In genomic region chr12:34123092-34123491, GRCh38 we compare ENCODE assay signal across 8 cellular contexts.
DNase-seq lines count a peak whose midpoint lies in the region; ATAC-seq and TF ChIP-seq lines count a peak whose summit lies in the region.
"Not testable (repeated sequence)": the region's sequence is repeated elsewhere in the genome, so short reads cannot be mapped to it uniquely, and the experiment has no call there.

No MANE protein-coding gene starts in this region.

- POLR2A ChIA-PET in A673 (lab: Charles Lee; ENCODE audit: low non-redundant PET) = not testable (repeated sequence)

- peaks cover 15% of the 10 kb centered on the region for H3K4me1 Mint-ChIP-seq in T-helper 2 cell treated with Interferon-gamma antibody and Interleukin-4, amounts not matched to agents 5 μg/mL and 100 μg/mL, for 36 hours (ENCODE audit: low read depth)
- H3K4me1 Mint-ChIP-seq in progenitor cell of endocrine pancreas (ENCODE audit: low read depth) = not testable (repeated sequence)

- H3K9me3 ChIP-seq in A673 (ENCODE audit: low read depth, low read length, poor library complexity, severe bottlenecking); cardiac muscle cell (ENCODE audit: low read depth): not testable (repeated sequence)

- H3K4me3 Mint-ChIP-seq in T-helper 2 cell treated with Interferon-gamma antibody and Interleukin-4, amounts not matched to agents 5 μg/mL and 100 μg/mL, for 36 hours; progenitor cell of endocrine pancreas (ENCODE audit: low read depth): not testable (repeated sequence)

- TF ChIP-seq CTCF in A673 (conservative IDR thresholded peaks at IDR 0.05; ENCODE audit: low read depth, low read length) (peak; percentile 83), GM12875 (IDR thresholded peaks at IDR 0.05; ENCODE audit: borderline replicate concordance, insufficient read depth, low read depth, low read length) (peak; percentile 71), cardiac muscle cell (IDR thresholded peaks at IDR 0.05; ENCODE audit: low read depth, low read length) (peak; percentile 64), progenitor cell of endocrine pancreas (IDR thresholded peaks at IDR 0.05; ENCODE audit: unreplicated experiment) (peak; percentile 62)

- not testable (repeated sequence) for H3K9me3 Mint-ChIP-seq in T-helper 2 cell treated with Interferon-gamma antibody and Interleukin-4, amounts not matched to agents 5 μg/mL and 100 μg/mL, for 36 hours
- H3K9me3 Mint-ChIP-seq in progenitor cell of endocrine pancreas (ENCODE audit: low read depth) = peaks cover 60% of the 10 kb centered on the region

- H3K27me3 ChIP-seq in A673 (replicated peaks; ENCODE audit: insufficient read depth, low read depth, low read length, poor library complexity); cardiac muscle cell: not testable (repeated sequence)

- intact Hi-C loops in A673 (cut with micrococcal nuclease; ENCODE audit: unreplicated experiment) = loop anchor here (1.0 to 2.0 kb wide), 2 partner anchors 95 to 502 kb away; no protein-coding TSS in a partner anchor

- CTCF ChIA-PET in A673 (lab: Charles Lee) = interaction anchor here (0.5 to 0.6 kb wide), 3 partner anchors 24 to 1798 kb away, joined by 3 to 8 read pairs (median 3); no protein-coding TSS in a partner anchor

- not testable (repeated sequence) for H3K27ac Mint-ChIP-seq in T-helper 2 cell treated with Interferon-gamma antibody and Interleukin-4, amounts not matched to agents 5 μg/mL and 100 μg/mL, for 36 hours; progenitor cell of endocrine pancreas

- H3K4me3 ChIP-seq in A673 (ENCODE audit: low read depth, low read length, poor library complexity, severe bottlenecking); GM12875 (ENCODE audit: low read depth, low read length); cardiac muscle cell: not testable (repeated sequence)

- H3K36me3 ChIP-seq in A673 (ENCODE audit: insufficient read depth, low read length, poor library complexity, severe bottlenecking); cardiac muscle cell: not testable (repeated sequence)

- BruUV-seq in A673 (replicated peaks; lab: Mats Ljungman, UMichigan) = not testable (repeated sequence)

- not testable (repeated sequence) for H3K27ac ChIP-seq in A673 (ENCODE audit: low read depth, low read length, poor library complexity, severe bottlenecking); cardiac muscle cell

- DNase-seq in A673 (ENCODE audit: low spot score) (peak; percentile 65), NCI-H1694 treated with DMSO at 0.1 percent for 48 hours (lab: John Stamatoyannopoulos, UW) (peak; percentile 46), astrocyte of the hippocampus (ENCODE audit: low read depth, low spot score) (peak; percentile 13), cardiac muscle cell (ENCODE audit: low read depth in 1 of 2, low spot score in 1 of 2) (peak in 1 of 2 donors; percentile 37)
- DNase-seq in T-helper 2 cell treated with Interferon-gamma antibody and Interleukin-4, amounts not matched to agents 5 μg/mL and 100 μg/mL, for 36 hours (ENCODE audit: low spot score) = peak; percentile 31
- not testable (repeated sequence) for DNase-seq in progenitor cell of endocrine pancreas (ENCODE audit: low spot score, unreplicated experiment)

- H3K4me1 ChIP-seq in A673 (ENCODE audit: insufficient read depth, low read length, poor library complexity, severe bottlenecking); cardiac muscle cell (ENCODE audit: low read depth): not testable (repeated sequence)

- not testable (repeated sequence) for H3K27me3 Mint-ChIP-seq in T-helper 2 cell treated with Interferon-gamma antibody and Interleukin-4, amounts not matched to agents 5 μg/mL and 100 μg/mL, for 36 hours (ENCODE audit: low read depth); progenitor cell of endocrine pancreas

- peak; percentile 60 for ATAC-seq in HG02981 (IDR thresholded peaks at IDR 0.05; ENCODE audit: unreplicated experiment)

- H3K36me3 Mint-ChIP-seq in T-helper 2 cell treated with Interferon-gamma antibody and Interleukin-4, amounts not matched to agents 5 μg/mL and 100 μg/mL, for 36 hours (ENCODE audit: low read depth); progenitor cell of endocrine pancreas (ENCODE audit: insufficient read depth): not testable (repeated sequence)
